In genomic region chr1:39866767-39867166, GRCh38 we compare ENCODE assay signal across 19 cellular contexts. TPM values are rescaled to one million over a fixed set of nuclear protein-coding genes. Genes with fewer than 3 reads are reported as not detected.
DNase-seq lines count a peak whose midpoint lies in the region; ATAC-seq, FAIRE-seq and TF ChIP-seq lines count a peak whose summit lies in the region.
"Had no signal": no experiment of that assay in that cellular context is flagged by ENCODE, and none has a peak within 500 bp of the region (broad histone marks: within the 10 kb centered on the region; RNA-seq: fewer than 3 reads in every experiment).

No MANE protein-coding gene starts in this region.

- H3K27ac ChIP-seq in CD8-positive, alpha-beta memory T cell (ENCODE audit: low read depth, low read length): no peak overlapping the region
- H3K27ac ChIP-seq: adrenal gland, gastrocnemius medialis, spleen, stomach had no signal

- H3K9me3 Mint-ChIP-seq in activated T-helper 1 cell treated with anti-CD3 and anti-CD28 coated beads, Interleukin-12 subunit alpha, Interleukin-12 subunit beta, Interleukin-2, Interleukin-4 antibody, amounts not matched to agents 30 ng/mL and 10 ng/mL and 1 ng/mL, durations not matched to agents 14 hours and 24 hours and 36 hours: no peaks in the 10 kb centered on the region
- H3K9me3 Mint-ChIP-seq in CD8-positive, alpha-beta memory T cell: no peaks in the 10 kb centered on the region
- H3K9me3 Mint-ChIP-seq: activated T-cell treated with anti-CD3 and anti-CD28 coated beads, Interleukin-2, amount 50 U/mL, for 4 hours; mesothelial cell of epicardium had no signal

- no peaks in the 10 kb centered on the region for H3K4me1 ChIP-seq in CD8-positive, alpha-beta memory T cell (ENCODE audit: insufficient read depth, low read length)
- H3K4me1 ChIP-seq: gastrocnemius medialis had no signal

- no peak for ATAC-seq in HG03571 (IDR thresholded peaks at IDR 0.05; ENCODE audit: unreplicated experiment)
- ATAC-seq: activated T-cell treated with anti-CD3 and anti-CD28 coated beads, Interleukin-2, amount 50 U/mL, for 4 hours; gastrocnemius medialis had no signal

- H3K27ac Mint-ChIP-seq in activated T-helper 1 cell treated with anti-CD3 and anti-CD28 coated beads, Interleukin-12 subunit alpha, Interleukin-12 subunit beta, Interleukin-2, Interleukin-4 antibody, amounts not matched to agents 30 ng/mL and 10 ng/mL and 1 ng/mL, durations not matched to agents 14 hours and 24 hours and 36 hours: no peak overlapping the region
- H3K27ac Mint-ChIP-seq in CD8-positive, alpha-beta memory T cell: no peak overlapping the region

- no peak overlapping the region for H3K4me3 ChIP-seq in bronchial epithelial cell (ENCODE audit: low read depth, low read length)
- no peak overlapping the region for H3K4me3 ChIP-seq in CD8-positive, alpha-beta memory T cell (ENCODE audit: low read length)
- H3K4me3 ChIP-seq: adrenal gland, gastrocnemius medialis, spleen, stomach had no signal

- no peaks in the 10 kb centered on the region for H3K27me3 ChIP-seq in bronchial epithelial cell (ENCODE audit: control insufficient read depth, insufficient read depth, low read length)
- H3K27me3 ChIP-seq in CD8-positive, alpha-beta memory T cell (ENCODE audit: insufficient read depth, low read length, poor library complexity, severe bottlenecking): no peaks in the 10 kb centered on the region
- H3K27me3 ChIP-seq: adrenal gland, gastrocnemius medialis, spleen, stomach had no signal

- H3K4me3 Mint-ChIP-seq in activated T-helper 1 cell treated with anti-CD3 and anti-CD28 coated beads, Interleukin-12 subunit alpha, Interleukin-12 subunit beta, Interleukin-2, Interleukin-4 antibody, amounts not matched to agents 30 ng/mL and 10 ng/mL and 1 ng/mL, durations not matched to agents 14 hours and 24 hours and 36 hours: no peak overlapping the region
- no peak overlapping the region for H3K4me3 Mint-ChIP-seq in CD8-positive, alpha-beta memory T cell
- H3K4me3 Mint-ChIP-seq: activated T-cell treated with anti-CD3 and anti-CD28 coated beads, Interleukin-2, amount 50 U/mL, for 4 hours; mesothelial cell of epicardium had no signal

- intact Hi-C loops in activated T-helper 1 cell treated with anti-CD3 and anti-CD28 coated beads, Interleukin-12 subunit alpha, Interleukin-12 subunit beta, Interleukin-2, Interleukin-4 antibody, amounts not matched to agents 30 ng/mL and 10 ng/mL and 1 ng/mL, durations not matched to agents 14 hours and 24 hours and 36 hours (cut with micrococcal nuclease): no loop called here

- POLR2A ChIA-PET in CD8-positive, alpha-beta memory T cell (lab: Charles Lee): no interaction called here

- no peak for TF ChIP-seq CTCF in bronchial epithelial cell (IDR thresholded peaks at IDR 0.05; ENCODE audit: insufficient read depth, low read length, severe bottlenecking)

- no peaks in the 10 kb centered on the region for H3K4me1 Mint-ChIP-seq in activated T-helper 1 cell treated with anti-CD3 and anti-CD28 coated beads, Interleukin-12 subunit alpha, Interleukin-12 subunit beta, Interleukin-2, Interleukin-4 antibody, amounts not matched to agents 30 ng/mL and 10 ng/mL and 1 ng/mL, durations not matched to agents 14 hours and 24 hours and 36 hours (ENCODE audit: low read depth)
- peaks cover 12 to 23% (median 13%) of the 10 kb centered on the region in 3 donors for H3K4me1 Mint-ChIP-seq in CD8-positive, alpha-beta memory T cell
- H3K4me1 Mint-ChIP-seq: mesothelial cell of epicardium had no signal

- no peaks in the 10 kb centered on the region for H3K9me3 ChIP-seq in CD8-positive, alpha-beta memory T cell (ENCODE audit: low read length)
- H3K9me3 ChIP-seq: adrenal gland, gastrocnemius medialis, spleen, stomach had no signal

- peaks cover 18% of the 10 kb centered on the region for H3K36me3 Mint-ChIP-seq in activated T-helper 1 cell treated with anti-CD3 and anti-CD28 coated beads, Interleukin-12 subunit alpha, Interleukin-12 subunit beta, Interleukin-2, Interleukin-4 antibody, amounts not matched to agents 30 ng/mL and 10 ng/mL and 1 ng/mL, durations not matched to agents 14 hours and 24 hours and 36 hours (ENCODE audit: low read depth)
- H3K36me3 Mint-ChIP-seq in CD8-positive, alpha-beta memory T cell: peaks cover 4 to 31% (median 10%) of the 10 kb centered on the region in 3 donors

- no peaks in the 10 kb centered on the region for H3K36me3 ChIP-seq in bronchial epithelial cell (ENCODE audit: control insufficient read depth, insufficient read depth, low read length)
- H3K36me3 ChIP-seq in CD8-positive, alpha-beta memory T cell (ENCODE audit: insufficient read depth, low read length): no peaks in the 10 kb centered on the region
- H3K36me3 ChIP-seq: adrenal gland, gastrocnemius medialis had no signal

- FAIRE-seq in bronchial epithelial cell (lab: Jason Lieb, UNC): no peak
- FAIRE-seq: HTR-8/SVneo had no signal

- CTCF ChIA-PET in CD8-positive, alpha-beta memory T cell (lab: Charles Lee): no interaction called here

- peak; percentile 52 for DNase-seq in AG08396 (ENCODE audit: low spot score)
- peak; percentile 74 for DNase-seq in LHCN-M2 (ENCODE audit: low read depth)
- peak; percentile 33 for DNase-seq in bronchial epithelial cell (ENCODE audit: low read depth)
- DNase-seq in islet precursor cell: peak; percentile 10
- DNase-seq in activated naive CD4-positive, alpha-beta T cell treated with Interleukin-2 at 50 U/mL for 16 hours: no peak
- DNase-seq in activated T-helper 1 cell treated with anti-CD3 and anti-CD28 coated beads, Interleukin-12 subunit alpha, Interleukin-12 subunit beta, Interleukin-2, Interleukin-4 antibody, amounts not matched to agents 30 ng/mL and 10 ng/mL and 1 ng/mL, durations not matched to agents 14 hours and 24 hours and 36 hours (ENCODE audit: low spot score): no peak
- no peak for DNase-seq in CD8-positive, alpha-beta memory T cell
- DNase-seq: activated CD4-positive, alpha-beta T cell treated with anti-CD3 and anti-CD28 coated beads, Interleukin-2, amount 50 U/mL, for 4 hours; activated T-cell treated with anti-CD3 and anti-CD28 coated beads, Interleukin-2, amount 50 U/mL, for 4 hours; gastrocnemius medialis; NCI-H2171; occipital lobe; SHP77; spleen; stomach had no signal

- H3K27me3 Mint-ChIP-seq in activated T-helper 1 cell treated with anti-CD3 and anti-CD28 coated beads, Interleukin-12 subunit alpha, Interleukin-12 subunit beta, Interleukin-2, Interleukin-4 antibody, amounts not matched to agents 30 ng/mL and 10 ng/mL and 1 ng/mL, durations not matched to agents 14 hours and 24 hours and 36 hours (ENCODE audit: insufficient read depth): no peaks in the 10 kb centered on the region
- no peaks in the 10 kb centered on the region for H3K27me3 Mint-ChIP-seq in CD8-positive, alpha-beta memory T cell

RNA-seq across cellular contexts. Expression of gene TRIT1, which starts 16.5 kb away (rescaled TPM):
- total RNA-seq in LHCN-M2 (2014; rRNA removed) (23.9 and 25.6 TPM in 2 replicates), bronchial epithelial cell (33.9 and 41.1 TPM in 2 replicates)
- 7.4 TPM for polyA plus RNA-seq in LHCN-M2 (2012)
- 22.7 and 23.7 TPM in 2 replicates for total RNA-seq in activated T-helper 1 cell treated with anti-CD3 and anti-CD28 coated beads, Interleukin-12 subunit alpha, Interleukin-12 subunit beta, Interleukin-2, Interleukin-4 antibody, amounts not matched to agents 30 ng/mL and 10 ng/mL and 1 ng/mL, durations not matched to agents 14 hours and 24 hours and 36 hours
- total RNA-seq in CD8-positive, alpha-beta memory T cell: 10 to 100 TPM; 33.1 to 34.0 TPM
- polyA plus RNA-seq in CD8-positive, alpha-beta memory T cell: 10.3 TPM

RNA-seq across cellular contexts. Expression of gene MYCL, which starts 35.0 kb away (rescaled TPM):
- 4.4 and 9.6 TPM in 2 replicates for total RNA-seq in LHCN-M2 (2014; rRNA removed)
- polyA plus RNA-seq in LHCN-M2 (2012): 2.1 TPM
- 5.5 and 7.9 TPM in 2 replicates for total RNA-seq in bronchial epithelial cell
- 0.56 and 0.62 TPM in 2 replicates for total RNA-seq in activated T-helper 1 cell treated with anti-CD3 and anti-CD28 coated beads, Interleukin-12 subunit alpha, Interleukin-12 subunit beta, Interleukin-2, Interleukin-4 antibody, amounts not matched to agents 30 ng/mL and 10 ng/mL and 1 ng/mL, durations not matched to agents 14 hours and 24 hours and 36 hours
- under 1 TPM in 1 of 2 experiments, not detected in 1; 0.24 TPM for total RNA-seq in CD8-positive, alpha-beta memory T cell
- polyA plus RNA-seq in CD8-positive, alpha-beta memory T cell: not detected

Comparison
In these comparisons a context has a peak if more than half of its experiments do, and no peak if none do; other contexts are left out.
1. DNase-seq: peak in AG08396 (single experiment), LHCN-M2 (single experiment), bronchial epithelial cell (single experiment) and islet precursor cell (single experiment); none in activated naive CD4-positive, alpha-beta T cell treated with Interleukin-2 at 50 U/mL for 16 hours (single experiment), activated T-helper 1 cell treated with anti-CD3 and anti-CD28 coated beads, Interleukin-12 subunit alpha, Interleukin-12 subunit beta, Interleukin-2, Interleukin-4 antibody, amounts not matched to agents 30 ng/mL and 10 ng/mL and 1 ng/mL, durations not matched to agents 14 hours and 24 hours and 36 hours (single experiment) and CD8-positive, alpha-beta memory T cell (0 of 5).